9 cellular contexts compared by ENCODE assay signal in genomic region chr11:268716-269145, GRCh38. TPM values are rescaled to one million over a fixed set of nuclear protein-coding genes. Genes with fewer than 3 reads are reported as not detected.
A peak's percentile ranks its signal among the peaks of the same experiment; 100 is the strongest.
DNase-seq lines count a peak whose midpoint lies in the region; ATAC-seq and TF ChIP-seq lines count a peak whose summit lies in the region.
"Not testable (repeated sequence)": the region's sequence is repeated elsewhere in the genome, so short reads cannot be mapped to it uniquely, and the experiment has no call there.
"Had no signal": no experiment of that assay in that cellular context is flagged by ENCODE, and none has a peak within 500 bp of the region (broad histone marks: within the 10 kb centered on the region; RNA-seq: fewer than 3 reads in every experiment).

No MANE protein-coding gene starts in this region.

- H3K4me3 ChIP-seq in GM12864 (ENCODE audit: low read depth, low read length) (peak overlapping the region; percentile 72), OCI-LY1 (ENCODE audit: low read depth, low read length, poor library complexity, severe bottlenecking) (peak overlapping the region; percentile 58), upper lobe of right lung (peak overlapping the region; percentile 37)
- not testable (repeated sequence) for H3K4me3 ChIP-seq in fibroblast of mammary gland (ENCODE audit: control insufficient read depth, low read depth, low read length)

- peak; percentile 63 for DNase-seq in GM12864 (ENCODE audit: low read depth)
- not testable (repeated sequence) for DNase-seq in activated T-cell treated with anti-CD3 and anti-CD28 coated beads, Interleukin-2, amount 50 U/mL, for 24 hours
- peak; percentile 37 for DNase-seq in fibroblast of mammary gland (ENCODE audit: low read depth)
- peak; percentile 82 for DNase-seq in natural killer cell treated with Interleukin-12 subunit alpha and Interleukin-12 subunit beta and Interleukin-15 and Interleukin-18, amount 100 ng/mL, for 72 hours (ENCODE audit: low spot score)
- DNase-seq in upper lobe of right lung, result peak; percentile 82

- H4K20me1 ChIP-seq in OCI-LY1 (ENCODE audit: insufficient read depth, low read length), result not testable (repeated sequence)

- H3K36me3 ChIP-seq in OCI-LY1 (ENCODE audit: insufficient read depth, low read length); upper lobe of right lung: not testable (repeated sequence)

- H3K27me3 Mint-ChIP-seq in activated T-cell treated with anti-CD3 and anti-CD28 coated beads, Interleukin-2, amount 50 U/mL, for 24 hours; natural killer cell treated with Interleukin-12 subunit alpha and Interleukin-12 subunit beta and Interleukin-15 and Interleukin-18, amount 100 ng/mL, for 72 hours: not testable (repeated sequence)

- H3K36me3 Mint-ChIP-seq in activated T-cell treated with anti-CD3 and anti-CD28 coated beads, Interleukin-2, amount 50 U/mL, for 24 hours (ENCODE audit: low read depth); natural killer cell treated with Interleukin-12 subunit alpha and Interleukin-12 subunit beta and Interleukin-15 and Interleukin-18, amount 100 ng/mL, for 72 hours: not testable (repeated sequence)

- not testable (repeated sequence) for H3K79me2 ChIP-seq in OCI-LY1 (ENCODE audit: insufficient read depth, low read length)

- TF ChIP-seq CTCF in GM12864 (IDR thresholded peaks at IDR 0.05; ENCODE audit: low read depth, low read length, missing control alignments); fibroblast of mammary gland (conservative IDR thresholded peaks at IDR 0.05; ENCODE audit: control insufficient read depth, insufficient read depth, low read depth, low read length): not testable (repeated sequence)
- TF ChIP-seq CTCF in OCI-LY1 (IDR thresholded peaks at IDR 0.05; ENCODE audit: low read length) (peak; percentile 29), upper lobe of right lung (IDR thresholded peaks at IDR 0.05) (peak; percentile 31)

- H3K4me2 ChIP-seq in OCI-LY1 (ENCODE audit: low read length), result peak overlapping the region; percentile 78

- ATAC-seq in GM21576 (IDR thresholded peaks at IDR 0.05; ENCODE audit: unreplicated experiment) (peak; percentile 32), HG03439 (IDR thresholded peaks at IDR 0.05; ENCODE audit: unreplicated experiment) (peak; percentile 47), upper lobe of right lung (peak; percentile 83)
- ATAC-seq in natural killer cell treated with Interleukin-12 subunit alpha and Interleukin-12 subunit beta and Interleukin-15 and Interleukin-18, amount 100 ng/mL, for 72 hours, result peak; percentile 72 to 77

- not testable (repeated sequence) for H3K9me3 ChIP-seq in OCI-LY1 (ENCODE audit: low read length); upper lobe of right lung

- not testable (repeated sequence) for H3K9me2 ChIP-seq in OCI-LY1 (ENCODE audit: low read depth, low read length)

- peaks cover 38% of the 10 kb centered on the region for H3K4me1 Mint-ChIP-seq in activated T-cell treated with anti-CD3 and anti-CD28 coated beads, Interleukin-2, amount 50 U/mL, for 24 hours (ENCODE audit: low read depth)
- H3K4me1 Mint-ChIP-seq in natural killer cell treated with Interleukin-12 subunit alpha and Interleukin-12 subunit beta and Interleukin-15 and Interleukin-18, amount 100 ng/mL, for 72 hours (ENCODE audit: low read depth in 2 of 2), result peaks cover 26 to 33% of the 10 kb centered on the region in 2 donors

- H3F3A ChIP-seq in OCI-LY1 (ENCODE audit: insufficient read depth, low read length), result not testable (repeated sequence)

- peak overlapping the region; percentile 95 for H3K27ac Mint-ChIP-seq in activated T-cell treated with anti-CD3 and anti-CD28 coated beads, Interleukin-2, amount 50 U/mL, for 24 hours
- peak overlapping the region; percentile 82 to 95 for H3K27ac Mint-ChIP-seq in natural killer cell treated with Interleukin-12 subunit alpha and Interleukin-12 subunit beta and Interleukin-15 and Interleukin-18, amount 100 ng/mL, for 72 hours

- intact Hi-C loops in upper lobe of right lung (cut with DNase I), result not testable (repeated sequence)

- H3K4me1 ChIP-seq in OCI-LY1 (ENCODE audit: insufficient read depth, low read length, severe bottlenecking), result peaks cover 34% of the 10 kb centered on the region
- H3K4me1 ChIP-seq in upper lobe of right lung, result not testable (repeated sequence)

- peak overlapping the region; percentile 96 for H3K27ac ChIP-seq in OCI-LY1 (ENCODE audit: low read depth, low read length, poor library complexity, severe bottlenecking)
- peak overlapping the region; percentile 85 for H3K27ac ChIP-seq in upper lobe of right lung

- peak overlapping the region; percentile 76 for H3K4me3 Mint-ChIP-seq in activated T-cell treated with anti-CD3 and anti-CD28 coated beads, Interleukin-2, amount 50 U/mL, for 24 hours
- H3K4me3 Mint-ChIP-seq in natural killer cell treated with Interleukin-12 subunit alpha and Interleukin-12 subunit beta and Interleukin-15 and Interleukin-18, amount 100 ng/mL, for 72 hours, result peak overlapping the region; percentile 94

- not testable (repeated sequence) for H2AFZ ChIP-seq in OCI-LY1 (ENCODE audit: low read length)

- not testable (repeated sequence) for H3K27me3 ChIP-seq in OCI-LY1 (ENCODE audit: insufficient read depth, low read length); upper lobe of right lung

- H3K9ac ChIP-seq in OCI-LY1 (ENCODE audit: low read length), result peak overlapping the region; percentile 73

- H3K9me3 Mint-ChIP-seq in activated T-cell treated with anti-CD3 and anti-CD28 coated beads, Interleukin-2, amount 50 U/mL, for 24 hours; natural killer cell treated with Interleukin-12 subunit alpha and Interleukin-12 subunit beta and Interleukin-15 and Interleukin-18, amount 100 ng/mL, for 72 hours: not testable (repeated sequence)

RNA-seq across cellular contexts. Expression of gene NLRP6, which starts 9.5 kb away (rescaled TPM):
- total RNA-seq in natural killer cell treated with Interleukin-12 subunit alpha and Interleukin-12 subunit beta and Interleukin-15 and Interleukin-18, amount 100 ng/mL, for 72 hours, result 1 to 10 TPM in 1 of 2 donors, under 1 TPM in 1; 0.26 to 1.2 TPM
- total RNA-seq in upper lobe of right lung, result 1.7 TPM
- total RNA-seq: mammary epithelial cell had no signal

RNA-seq across cellular contexts. Expression of gene PGGHG, which starts 20.2 kb away (rescaled TPM):
- 10 to 100 TPM; 17.0 to 24.9 TPM for total RNA-seq in natural killer cell treated with Interleukin-12 subunit alpha and Interleukin-12 subunit beta and Interleukin-15 and Interleukin-18, amount 100 ng/mL, for 72 hours
- 105 TPM for total RNA-seq in upper lobe of right lung

RNA-seq across cellular contexts. Expression of gene IFITM5, which starts 30.6 kb away (rescaled TPM):
- not detected for total RNA-seq in natural killer cell treated with Interleukin-12 subunit alpha and Interleukin-12 subunit beta and Interleukin-15 and Interleukin-18, amount 100 ng/mL, for 72 hours
- not detected for total RNA-seq in upper lobe of right lung
- total RNA-seq: mammary epithelial cell had no signal

RNA-seq across cellular contexts. Expression of gene PSMD13, which starts 32.0 kb away (rescaled TPM):
- total RNA-seq in natural killer cell treated with Interleukin-12 subunit alpha and Interleukin-12 subunit beta and Interleukin-15 and Interleukin-18, amount 100 ng/mL, for 72 hours, result 100 to 1,000 TPM; 204 to 263 TPM
- total RNA-seq in upper lobe of right lung, result 89.9 TPM

RNA-seq across cellular contexts. Expression of gene SIRT3, which starts 32.6 kb away (rescaled TPM):
- total RNA-seq in natural killer cell treated with Interleukin-12 subunit alpha and Interleukin-12 subunit beta and Interleukin-15 and Interleukin-18, amount 100 ng/mL, for 72 hours, result 10 to 100 TPM; 13.7 to 16.3 TPM
- total RNA-seq in upper lobe of right lung, result 15.7 TPM

Comparison
In these comparisons a context has a peak if more than half of its experiments do, and no peak if none do; other contexts are left out.
1. ATAC-seq: peak in every context shown above with its lines; median percentile 83 in upper lobe of right lung; 74 in natural killer cell treated with Interleukin-12 subunit alpha and Interleukin-12 subunit beta and Interleukin-15 and Interleukin-18, amount 100 ng/mL, for 72 hours; 47 in HG03439; 32 in GM21576.